In genomic region chr11:8202428-8203160, GRCh38 we compare ENCODE assay signal across 26 cellular contexts. TPM values are rescaled to one million over a fixed set of nuclear protein-coding genes. Genes with fewer than 3 reads are reported as not detected.
A peak's percentile ranks its signal among the peaks of the same experiment; 100 is the strongest.
DNase-seq lines count a peak whose midpoint lies in the region; ATAC-seq, FAIRE-seq and TF ChIP-seq lines count a peak whose summit lies in the region.
"Had no signal": no experiment of that assay in that cellular context is flagged by ENCODE, and none has a peak within 500 bp of the region (broad histone marks: within the 10 kb centered on the region; RNA-seq: fewer than 3 reads in every experiment).

No MANE protein-coding gene starts in this region.

- no peak for FAIRE-seq in K562 (lab: Jason Lieb, UNC)
- FAIRE-seq: pancreas, urothelium cell line had no signal

- DNase-seq in activated CD8-positive, alpha-beta memory T cell treated with anti-CD3 and anti-CD28 coated beads, Interleukin-2, amount 50 U/mL, for 48 hours: peak; percentile 25
- no peak for DNase-seq in activated CD8-positive, alpha-beta memory T cell treated with anti-CD3 and anti-CD28 coated beads, Interleukin-2, amount 50 U/mL, for 4 hours
- peak in 1 of 4 experiments; percentile 17 for DNase-seq in K562 (ENCODE audit: extremely low read depth in 1 of 4, low spot score in 3 of 4)
- peak; percentile 24 for DNase-seq in middle frontal gyrus (ENCODE audit: extremely low spot score, low spot score)
- no peak for DNase-seq in T-helper 1 cell
- DNase-seq: activated CD4-positive, alpha-beta memory T cell treated with anti-CD3 and anti-CD28 coated beads, Interleukin-2, amount 10 ng/mL, durations not matched to agents 7 days and 5 days; activated CD4-positive, CD25-positive, alpha-beta regulatory T cell treated with anti-CD3 and anti-CD28 coated beads, Interleukin-2, amount 50 U/mL, for 72 hours; activated naive CD4-positive, alpha-beta T cell treated with anti-CD3 and anti-CD28 coated beads, Interleukin-2, amount 10 ng/mL, durations not matched to agents 7 days and 5 days; CD8-positive, alpha-beta memory T cell; left cardiac atrium; NCI-H187; NCI-H82; pancreas; PC-3; retina; stimulated activated naive CD4-positive, alpha-beta T cell treated with Interleukin-2 at 50 U/mL for 16 hours had no signal

- H3K36me3 ChIP-seq in K562 (ENCODE audit: control insufficient read depth, insufficient read depth, low read length): no peaks in the 10 kb centered on the region
- H3K36me3 ChIP-seq: adrenal gland, gastroesophageal sphincter, pancreas, thoracic aorta had no signal

- H3K4me3 ChIP-seq in K562: no peak overlapping the region
- H3K4me3 ChIP-seq: adrenal gland, gastroesophageal sphincter, pancreas, skin epidermis, thoracic aorta had no signal

- intact Hi-C loops in K562 (cut with micrococcal nuclease): no loop called here

- CTCF ChIA-PET in K562 (lab: Yijun Ruan, JAX; ENCODE audit: low intra/inter-chr PET ratio): no interaction called here

- in situ Hi-C loops in K562 (cut with MboI): no loop called here

- POLR2A ChIA-PET in K562 (lab: Yijun Ruan, JAX): interaction anchor here (0.6 to 0.8 kb wide), 3 partner anchors 8 to 578 kb away, joined by 3 to 4 read pairs (median 3); no protein-coding TSS in a partner anchor

- H3K79me2 ChIP-seq in K562 (ENCODE audit: control insufficient read depth, insufficient read depth, low read length): no peaks in the 10 kb centered on the region

- 0 out of 2 replicates have a peak, but pooled peaks cover 2% of the 10 kb centered on the region for H4K20me1 ChIP-seq in K562 (replicated peaks; ENCODE audit: control insufficient read depth, insufficient read depth, low read length)

- no peaks in the 10 kb centered on the region for H3K9me3 ChIP-seq in K562 (replicated peaks; ENCODE audit: control insufficient read depth, insufficient read depth, low read depth, low read length)
- H3K9me3 ChIP-seq: adrenal gland, gastroesophageal sphincter, pancreas, thoracic aorta had no signal

- H3K9ac ChIP-seq in K562 (ENCODE audit: insufficient read depth in 1 of 2, low read depth in 2 of 2, low read length in 2 of 2): no peak overlapping the region

- BruUV-seq in K562 (replicated peaks; lab: Mats Ljungman, UMichigan): no TSS peak

- TF ChIP-seq CTCF in K562 (IDR thresholded peaks at IDR 0.05 in 2 of 3, conservative IDR thresholded peaks at IDR 0.05 in 1 of 3; ENCODE audit: insufficient read depth in 2 of 3, low read depth in 1 of 3, low read length in 3 of 3): no peak

- ATAC-seq in K562 (peak; percentile 41), GM18511 (IDR thresholded peaks at IDR 0.05; ENCODE audit: unreplicated experiment) (no peak), GM21786 (IDR thresholded peaks at IDR 0.05; ENCODE audit: unreplicated experiment) (no peak), HG03097 (IDR thresholded peaks at IDR 0.05; ENCODE audit: low FRiP score, unreplicated experiment) (no peak)
- ATAC-seq: gastroesophageal sphincter, HCT116, left cardiac atrium, PC-3 had no signal

- H3K27me3 ChIP-seq in K562 (ENCODE audit: control insufficient read depth in 2 of 2, insufficient read depth in 2 of 2, low read length in 2 of 2): 0 out of 5 replicates have a peak, but pooled peaks cover 0 to 4% of the 10 kb centered on the region in 2 experiments

- 13% methylated on average over 11 of the region's 11 CpGs for WGBS in K562 (ENCODE audit: insufficient coverage, low coverage, missing lambda C conversion rate)

- no peak for TF ChIP-seq RAD21 in K562 (CRISPR knock-in tag; conservative IDR thresholded peaks at IDR 0.05 in 1 of 2, IDR thresholded peaks at IDR 0.05 in 1 of 2)

- no peak overlapping the region for H3K27ac ChIP-seq in K562 (ENCODE audit: extremely low read depth, low read depth, low read length)
- H3K27ac ChIP-seq: adrenal gland, gastroesophageal sphincter, pancreas, thoracic aorta had no signal

- no peak for TF ChIP-seq POLR2A in K562 (conservative IDR thresholded peaks at IDR 0.05)

- peaks cover 20 to 25% of the 10 kb centered on the region in 2 experiments; a peak in 4 of 5 replicates for H3K4me1 ChIP-seq in K562 (replicated peaks in 1 of 2; ENCODE audit: control insufficient read depth in 2 of 2, insufficient read depth in 2 of 2, low read length in 2 of 2)
- H3K4me1 ChIP-seq: adrenal gland, gastroesophageal sphincter had no signal

- peak overlapping the region; percentile 53 for H3K4me2 ChIP-seq in K562 (ENCODE audit: insufficient read depth, low read length)

- TF ChIP-seq EP300 in K562 (IDR thresholded peaks at IDR 0.05; ENCODE audit: low read length): no peak

- H3K9me1 ChIP-seq in K562 (ENCODE audit: control insufficient read depth, insufficient read depth, low read length): no peaks in the 10 kb centered on the region

- 0 out of 2 replicates have a peak overlapping the region, but pooled peaks have one; percentile 17 for H2AFZ ChIP-seq in K562 (ENCODE audit: low read depth, low read length)

TF ChIP-seq in K562, 482 proteins besides CTCF, POLR2A, EP300 and RAD21 (continues in another document):
- TF ChIP-seq PBX2 (CRISPR knock-in tag; IDR thresholded peaks at IDR 0.05; ENCODE audit: low read depth): no peak
- TF ChIP-seq PBX2 (tag; conservative IDR thresholded peaks at IDR 0.05; ENCODE audit: low read depth): no peak
- TF ChIP-seq SAP30 (IDR thresholded peaks at IDR 0.05; ENCODE audit: borderline replicate concordance, insufficient read depth, low read depth, low read length, poor library complexity, severe bottlenecking): no peak
- no peak for TF ChIP-seq TCF15 (CRISPR knock-in tag; IDR thresholded peaks at IDR 0.05)
- no peak for TF ChIP-seq ZNF551 (CRISPR knock-in tag; IDR thresholded peaks at IDR 0.05)
- TF ChIP-seq NEUROD1 (IDR thresholded peaks at IDR 0.05; ENCODE audit: borderline replicate concordance, low read depth, low read length, partially characterized antibody): no peak
- TF ChIP-seq TAL1 (IDR thresholded peaks at IDR 0.05): peak; percentile 62
- TF ChIP-seq, protein P1, sequence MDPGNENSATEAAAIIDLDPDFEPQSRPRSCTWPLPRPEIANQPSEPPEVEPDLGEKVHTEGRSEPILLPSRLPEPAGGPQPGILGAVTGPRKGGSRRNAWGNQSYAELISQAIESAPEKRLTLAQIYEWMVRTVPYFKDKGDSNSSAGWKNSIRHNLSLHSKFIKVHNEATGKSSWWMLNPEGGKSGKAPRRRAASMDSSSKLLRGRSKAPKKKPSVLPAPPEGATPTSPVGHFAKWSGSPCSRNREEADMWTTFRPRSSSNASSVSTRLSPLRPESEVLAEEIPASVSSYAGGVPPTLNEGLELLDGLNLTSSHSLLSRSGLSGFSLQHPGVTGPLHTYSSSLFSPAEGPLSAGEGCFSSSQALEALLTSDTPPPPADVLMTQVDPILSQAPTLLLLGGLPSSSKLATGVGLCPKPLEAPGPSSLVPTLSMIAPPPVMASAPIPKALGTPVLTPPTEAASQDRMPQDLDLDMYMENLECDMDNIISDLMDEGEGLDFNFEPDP (CRISPR knock-in tag; IDR thresholded peaks at IDR 0.05): no peak

RNA-seq across cellular contexts. Expression of gene RIC3, which starts 33.8 kb away (rescaled TPM):
- not detected in 2 replicates for total RNA-seq in K562 (2011; cell fraction: chromatin; rRNA removed; ENCODE audit: low replicate concordance)
- not detected in 2 replicates for total RNA-seq in K562 (2011; cell fraction: nucleolus; rRNA removed)
- not detected in 2 replicates for total RNA-seq in K562 (2011; cell fraction: nucleoplasm; rRNA removed)
- total RNA-seq in K562 (2014; rRNA removed) (not detected in 2 replicates), K562 (2014; rRNA removed; fragmentation: Illumina TruSeq; extraction: Trizol) (0.29 TPM in 1 of 2 replicates, not detected in the other), K562 (2015; rRNA removed; fragmentation: Illumina TruSeq; extraction: Trizol) (not detected in 2 replicates), K562 (2021) (0.11 and 0.16 TPM in 2 replicates)
- polyA plus RNA-seq in K562 (2011; rRNA removed) (0.03 TPM in 2 replicates), K562 (2014; fragmentation: Illumina TruSeq; extraction: Trizol) (not detected in 2 replicates), K562 (2014; fragmentation: Nextera tagmentation; extraction: Ambion mirVana) (under 1 TPM; 0.03 to 0.14 TPM), K562 (2014; rRNA removed) (0.05 and 0.07 TPM in 2 replicates)
- polyA plus RNA-seq in K562 (2011; cell fraction: cytosol; rRNA removed): not detected in 2 replicates
- 0.14 TPM in 1 of 2 replicates, not detected in the other for polyA plus RNA-seq in K562 (2011; cell fraction: nucleus; rRNA removed)
- polyA plus RNA-seq in K562 (2012): 0.05 and 0.33 TPM in 2 replicates
- polyA minus RNA-seq in K562 (2011; rRNA and poly(A)+ RNA removed): not detected in 2 replicates
- polyA minus RNA-seq in K562 (2011; cell fraction: cytosol; rRNA and poly(A)+ RNA removed): not detected in 2 replicates
- polyA minus RNA-seq in K562 (2011; cell fraction: nucleus; rRNA and poly(A)+ RNA removed): not detected in 2 replicates
- total RNA-seq: lung microvascular endothelial cell, PC-3 had no signal

Comparison
In these comparisons a context has a peak if more than half of its experiments do, and no peak if none do; other contexts are left out.
1. DNase-seq: peak in activated CD8-positive, alpha-beta memory T cell treated with anti-CD3 and anti-CD28 coated beads, Interleukin-2, amount 50 U/mL, for 48 hours (single experiment) and middle frontal gyrus (single experiment); none in activated CD8-positive, alpha-beta memory T cell treated with anti-CD3 and anti-CD28 coated beads, Interleukin-2, amount 50 U/mL, for 4 hours (single experiment) and T-helper 1 cell (0 of 5).